Comparison of ENCODE assay signal across 19 cellular contexts in the genomic region with DNA sequence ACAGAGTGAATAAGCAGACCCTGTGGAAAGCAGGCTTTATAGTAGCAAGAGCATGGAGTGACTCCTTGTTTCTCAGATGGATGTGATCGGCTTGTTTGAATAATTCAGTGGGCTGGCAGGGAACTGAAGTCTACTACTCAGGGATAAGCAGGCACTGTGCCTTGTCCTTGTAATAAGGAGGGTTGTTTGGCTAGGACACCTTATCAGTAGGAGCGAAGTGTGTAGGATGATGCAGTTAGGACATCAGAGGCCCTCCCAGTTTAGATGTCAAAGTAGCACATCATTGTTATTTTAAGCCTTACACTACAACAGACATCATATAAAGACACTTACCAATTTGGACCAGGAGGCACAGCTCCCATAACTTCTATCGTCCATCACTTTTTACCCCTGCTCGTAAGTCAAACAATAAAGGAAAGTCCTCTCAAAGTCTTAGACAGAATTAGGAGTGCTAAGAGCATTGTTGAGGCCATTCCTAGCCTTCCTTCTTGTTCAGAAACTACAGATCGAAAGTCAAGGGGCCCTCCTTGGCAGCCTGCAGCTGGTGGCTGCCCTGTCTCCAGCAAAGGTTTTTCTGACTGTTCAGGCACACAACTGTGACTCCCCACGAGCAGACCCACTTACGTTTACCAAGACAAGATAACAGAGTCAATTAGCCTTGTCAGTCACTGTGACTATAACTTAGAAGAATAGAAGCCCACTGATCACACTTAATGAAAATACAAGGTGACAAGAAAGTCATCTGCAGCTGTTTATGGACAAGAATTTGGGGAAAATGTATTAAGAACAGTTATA.
"Had no signal": no experiment of that assay in that cellular context is flagged by ENCODE, and none has a peak within 500 bp of the region (broad histone marks: within the 10 kb centered on the region; RNA-seq: fewer than 3 reads in every experiment).

No MANE protein-coding gene starts in this region.

- H3K4me3 ChIP-seq: colonic mucosa, dorsolateral prefrontal cortex, esophagus squamous epithelium, lung, sigmoid colon, smooth muscle cell, thoracic aorta had no signal

- H3K4me2 ChIP-seq: smooth muscle cell had no signal

- H3K27me3 ChIP-seq: brain microvascular endothelial cell, colonic mucosa, dorsolateral prefrontal cortex, esophagus squamous epithelium, sigmoid colon had no signal

- DNase-seq: activated gamma-delta T cell treated with Interleukin-2 at 50 U/mL for 16 hours; activated T-cell treated with anti-CD3 and anti-CD28 coated beads, Interleukin-2, amount 50 U/mL, for 1 hour; aorta; brain microvascular endothelial cell; colonic mucosa; dorsolateral prefrontal cortex; effector memory CD8-positive, alpha-beta T cell; esophagus squamous epithelium; naive thymus-derived CD4-positive, alpha-beta T cell; sigmoid colon; stimulated activated CD4-positive, alpha-beta T cell treated with anti-CD3 and anti-CD28 coated beads, Interleukin-15, amount 100 ng/mL, for 24 hours had no signal

- H3K36me3 ChIP-seq: brain microvascular endothelial cell, colonic mucosa, esophagus squamous epithelium, sigmoid colon, thoracic aorta had no signal

- H3K27ac ChIP-seq: brain microvascular endothelial cell, colonic mucosa, dorsolateral prefrontal cortex, esophagus squamous epithelium, sigmoid colon, thoracic aorta had no signal

- H3K36me3 Mint-ChIP-seq: activated naive CD4-positive, alpha-beta T cell treated with anti-CD3 and anti-CD28 coated beads, Interleukin-2, amount 50 U/mL, for 24 hours; stimulated activated memory B cell treated with anti-CD40 and anti-IgM and Interleukin-4, amounts not matched to agents 10 μg/mL and 1 μg/mL and 100 μg/mL, for 72 hours; type B pancreatic cell; WTC11 had no signal

- H3K9me3 Mint-ChIP-seq: activated naive CD4-positive, alpha-beta T cell treated with anti-CD3 and anti-CD28 coated beads, Interleukin-2, amount 50 U/mL, for 24 hours; effector memory CD8-positive, alpha-beta T cell; stimulated activated memory B cell treated with anti-CD40 and anti-IgM and Interleukin-4, amounts not matched to agents 10 μg/mL and 1 μg/mL and 100 μg/mL, for 72 hours; T-helper 2 cell treated with Interferon-gamma antibody and Interleukin-4, amounts not matched to agents 5 μg/mL and 100 μg/mL, for 36 hours; type B pancreatic cell had no signal

- H3K4me1 ChIP-seq: colonic mucosa, sigmoid colon had no signal

- H3K9me3 ChIP-seq: colonic mucosa, esophagus squamous epithelium, sigmoid colon, thoracic aorta had no signal

- ATAC-seq: effector memory CD8-positive, alpha-beta T cell; naive thymus-derived CD4-positive, alpha-beta T cell; stimulated activated memory B cell treated with anti-CD40 and anti-IgM and Interleukin-4, amounts not matched to agents 10 μg/mL and 1 μg/mL and 100 μg/mL, for 72 hours; WTC11 had no signal

- H3K27ac Mint-ChIP-seq: activated naive CD4-positive, alpha-beta T cell treated with anti-CD3 and anti-CD28 coated beads, Interleukin-2, amount 50 U/mL, for 24 hours; effector memory CD8-positive, alpha-beta T cell; naive thymus-derived CD4-positive, alpha-beta T cell; stimulated activated memory B cell treated with anti-CD40 and anti-IgM and Interleukin-4, amounts not matched to agents 10 μg/mL and 1 μg/mL and 100 μg/mL, for 72 hours; T-helper 2 cell treated with Interferon-gamma antibody and Interleukin-4, amounts not matched to agents 5 μg/mL and 100 μg/mL, for 36 hours; type B pancreatic cell; WTC11 had no signal
